In genomic region chr11:74949748-74950127, GRCh38 we compare ENCODE assay signal across 8 cellular contexts. TPM values are rescaled to one million over a fixed set of nuclear protein-coding genes. Genes with fewer than 3 reads are reported as not detected.
DNase-seq lines count a peak whose midpoint lies in the region; ATAC-seq and TF ChIP-seq lines count a peak whose summit lies in the region.

No MANE protein-coding gene starts in this region.

- DNase-seq in DMS 273 (lab: John Stamatoyannopoulos, UW; ENCODE audit: unreplicated experiment) (peak; percentile 10), DMS 273 treated with DMSO at 0.1 percent for 48 hours (lab: John Stamatoyannopoulos, UW) (no peak), T-cell (no peak), glutamatergic neuron (no peak), gastrocnemius medialis (no peak)
- DNase-seq in activated CD4-positive, alpha-beta T cell treated with anti-CD3 and anti-CD28 coated beads, Interleukin-2, amount 50 U/mL, for 4 hours: no peak

- H3K27ac Mint-ChIP-seq in T-cell (peak overlapping the region; percentile 85 to 91), glutamatergic neuron (ENCODE audit: unreplicated experiment) (peak overlapping the region; percentile 98)

- H3K27me3 ChIP-seq in gastrocnemius medialis: no peaks in the 10 kb centered on the region

- H3K27ac ChIP-seq in gastrocnemius medialis: peak overlapping the region; percentile 92 to 97 (median 92)

- H3K36me3 ChIP-seq in gastrocnemius medialis: peaks cover 0 to 1% of the 10 kb centered on the region in 2 donors

- H3K4me3 ChIP-seq in gastrocnemius medialis: peak overlapping the region; percentile 81 to 94 (median 89)

- POLR2A ChIA-PET in T-cell (lab: Charles Lee): no interaction called here

- H3K4me3 Mint-ChIP-seq in T-cell (peak overlapping the region; percentile 88 to 97 (median 90)), glutamatergic neuron (ENCODE audit: unreplicated experiment) (peak overlapping the region; percentile 99)

- no peaks in the 10 kb centered on the region for H3K9me3 ChIP-seq in gastrocnemius medialis

- H3K27me3 Mint-ChIP-seq in T-cell (no peaks in the 10 kb centered on the region), glutamatergic neuron (ENCODE audit: unreplicated experiment) (peaks cover 9% of the 10 kb centered on the region)

- H3K4me1 Mint-ChIP-seq in T-cell (peaks cover 59 to 87% (median 61%) of the 10 kb centered on the region in 3 donors), glutamatergic neuron (ENCODE audit: low read depth, unreplicated experiment) (peaks cover 10% of the 10 kb centered on the region)

- in situ Hi-C loops in gastrocnemius medialis (cut with MboI; ENCODE audit: low sequenced_read_pairs in 4 of 4): loop anchor here in 2 of 4 donors (5.0 to 25.0 kb wide), 2 partner anchors 78 to 288 kb away; partner anchors contain the start of gene TPBGL (in 1 of the 2)

- intact Hi-C loops in gastrocnemius medialis (cut with DNase I; ENCODE audit: low total_unique reads): loop anchor here (1.0 to 2.0 kb wide), 2 partner anchors 39 to 65 kb away; partner anchors contain the start of gene NEU3

- ATAC-seq in T-cell (replicated peaks in 1 of 4) (no peak), gastrocnemius medialis (no peak), HG02938 (IDR thresholded peaks at IDR 0.05; ENCODE audit: unreplicated experiment) (no peak), GM18858 (IDR thresholded peaks at IDR 0.05; ENCODE audit: unreplicated experiment) (no peak)

- H3K4me1 ChIP-seq in gastrocnemius medialis: peaks cover 39 to 41% of the 10 kb centered on the region in 2 donors

- TF ChIP-seq POLR2A in gastrocnemius medialis (IDR thresholded peaks at IDR 0.05): no peak

- CTCF ChIA-PET in T-cell (lab: Charles Lee): no interaction called here

- TF ChIP-seq CTCF in glutamatergic neuron (IDR thresholded peaks at IDR 0.05; ENCODE audit: partially characterized antibody, unreplicated experiment) (no peak), gastrocnemius medialis (IDR thresholded peaks at IDR 0.05 in 4 of 5, conservative IDR thresholded peaks at IDR 0.05 in 1 of 5) (no peak)

- H3K36me3 Mint-ChIP-seq in T-cell: peaks cover 17% of the 10 kb centered on the region
- H3K36me3 Mint-ChIP-seq in glutamatergic neuron (ENCODE audit: unreplicated experiment): no peaks in the 10 kb centered on the region

- H3K9me3 Mint-ChIP-seq in T-cell (no peaks in the 10 kb centered on the region), glutamatergic neuron (ENCODE audit: unreplicated experiment) (peaks cover 4% of the 10 kb centered on the region)

RNA-seq across cellular contexts. Expression of gene SPCS2, which starts 0.7 kb away (rescaled TPM):
- total RNA-seq in T-cell: 100 to 1,000 TPM in 1 of 5 donors, 10 to 100 TPM in 4; 75.4 to 101 (median 90.8) TPM
- total RNA-seq in glutamatergic neuron (ENCODE audit: unreplicated experiment): 112 TPM
- 10 to 100 TPM; 16.9 to 38.3 (median 22.8) TPM for total RNA-seq in gastrocnemius medialis

RNA-seq across cellular contexts. Expression of gene XRRA1, which starts 0.8 kb away (rescaled TPM):
- 10 to 100 TPM; 12.6 to 27.7 (median 14.6) TPM for total RNA-seq in T-cell
- 8.6 TPM for total RNA-seq in glutamatergic neuron (ENCODE audit: unreplicated experiment)
- total RNA-seq in gastrocnemius medialis: 10 to 100 TPM in 1 of 4 donors, 1 to 10 TPM in 3; 7.8 to 16.8 (median 8.8) TPM

RNA-seq across cellular contexts. Expression of gene NEU3, which starts 39.0 kb away (rescaled TPM):
- 10 to 100 TPM; 12.4 to 18.0 (median 13.0) TPM for total RNA-seq in T-cell
- 6.6 TPM for total RNA-seq in glutamatergic neuron (ENCODE audit: unreplicated experiment)
- total RNA-seq in gastrocnemius medialis: 10 to 100 TPM; 11.0 to 20.6 (median 18.3) TPM
